ENCODE assay signal across 15 cellular contexts in the genomic region with DNA sequence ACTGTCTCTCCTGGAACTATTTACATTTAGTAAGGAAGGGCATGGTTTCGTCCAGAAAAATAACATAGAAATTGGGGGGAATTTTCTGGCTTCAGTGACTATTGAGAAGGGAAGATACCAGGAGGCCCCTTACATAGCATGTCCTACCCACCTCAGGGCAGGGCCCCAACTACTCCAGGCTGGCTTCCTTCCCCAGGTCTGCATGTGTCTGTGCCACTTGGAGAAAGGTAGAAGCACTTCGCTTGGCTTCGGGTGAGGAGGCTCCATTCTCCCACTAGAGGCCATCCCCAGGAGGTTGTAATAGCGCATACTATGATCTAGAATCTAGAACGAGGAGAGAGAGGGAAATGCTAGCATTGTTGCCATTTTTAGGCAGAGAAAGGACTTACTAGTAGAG. TPM values are rescaled to one million over a fixed set of nuclear protein-coding genes. Genes with fewer than 3 reads are reported as not detected.
"Had no signal": no experiment of that assay in that cellular context is flagged by ENCODE, and none has a peak within 500 bp of the region (broad histone marks: within the 10 kb centered on the region; RNA-seq: fewer than 3 reads in every experiment).

No MANE protein-coding gene starts in this region.

- H3K9me3 ChIP-seq: esophagus muscularis mucosa, gastroesophageal sphincter, heart left ventricle, mucosa of descending colon, neutrophil, pancreas, stomach, thyroid gland, vagina had no signal

- H3K4me3 ChIP-seq: esophagus muscularis mucosa, gastroesophageal sphincter, heart left ventricle, hepatocyte, lung, mucosa of descending colon, pancreas, stomach, thyroid gland, vagina had no signal

- DNase-seq: foreskin keratinocyte had no signal

- H3K36me3 ChIP-seq: esophagus muscularis mucosa, gastroesophageal sphincter, heart left ventricle, neutrophil, pancreas, stomach, thyroid gland, vagina had no signal

- H3K79me2 ChIP-seq: hepatocyte had no signal

- H3K4me2 ChIP-seq: hepatocyte had no signal

- H3K4me1 ChIP-seq: foreskin keratinocyte, gastroesophageal sphincter, heart left ventricle, pancreas, thyroid gland, vagina had no signal

- H3K27me3 ChIP-seq: dorsolateral prefrontal cortex, esophagus muscularis mucosa, foreskin keratinocyte, gastroesophageal sphincter, heart left ventricle, hepatocyte, pancreas, stomach, thyroid gland, vagina had no signal

- H3K27ac ChIP-seq: dorsolateral prefrontal cortex, epithelial cell of prostate, esophagus muscularis mucosa, foreskin keratinocyte, gastroesophageal sphincter, heart left ventricle, hepatocyte, neutrophil, pancreas, stomach, thyroid gland, vagina had no signal

- H2AFZ ChIP-seq: hepatocyte had no signal

- FAIRE-seq: pancreas, small intestine had no signal

RNA-seq across cellular contexts. Expression of a gene that starts 14.7 kb away (rescaled TPM):
- polyA plus RNA-seq: hepatocyte had no signal
